8 cellular contexts compared by ENCODE assay signal in genomic region chr2:200373973-200374416, GRCh38.
DNase-seq lines count a peak whose midpoint lies in the region; ATAC-seq and TF ChIP-seq lines count a peak whose summit lies in the region.

No MANE protein-coding gene starts in this region.

- no TSS peak for BruUV-seq in Panc1 (replicated peaks; lab: Mats Ljungman, UMichigan)

- no peaks in the 10 kb centered on the region; the same call in 1 of the 2 replicates for H3K36me3 ChIP-seq in Panc1 (ENCODE audit: control insufficient read depth, insufficient read depth, low read length)

- peaks cover 80% of the 10 kb centered on the region for H3K4me1 ChIP-seq in Panc1 (ENCODE audit: control insufficient read depth, insufficient read depth, low read length)

- in situ Hi-C loops in Panc1 (cut with HindIII; ENCODE audit: low pct_unique_long_range_greater_than_20kb, low sequenced_read_pairs) = no loop called here

- H3K9me3 ChIP-seq in Panc1 (ENCODE audit: control insufficient read depth, insufficient read depth, low read depth, low read length) = no peaks in the 10 kb centered on the region

- H3K27me3 ChIP-seq in Panc1 (ENCODE audit: control insufficient read depth, insufficient read depth, low read length) = no peaks in the 10 kb centered on the region

- POLR2A ChIA-PET in Panc1 (lab: Charles Lee) = no interaction called here

- CTCF ChIA-PET in Panc1 (lab: Charles Lee) = no interaction called here

- peak; percentile 10 for DNase-seq in NK-92 treated with Interleukin-12 subunit alpha and Interleukin-12 subunit beta, amount 100 ng/mL, for 24 hours (lab: John Stamatoyannopoulos, UW)
- DNase-seq in NK-92 (lab: John Stamatoyannopoulos, UW; ENCODE audit: unreplicated experiment) = no peak
- DNase-seq in Panc1 (ENCODE audit: low read depth, low spot score) = no peak
- DNase-seq in kidney tubule cell (ENCODE audit: low spot score) = peak; percentile 75
- no peak for DNase-seq in NCI-H1436 (lab: John Stamatoyannopoulos, UW)
- no peak for DNase-seq in NCI-H146 treated with DMSO at 0.1 percent for 48 hours (lab: John Stamatoyannopoulos, UW; ENCODE audit: unreplicated experiment)
- DNase-seq in AG08395 (ENCODE audit: low spot score) = no peak

- ATAC-seq in HG02759 (IDR thresholded peaks at IDR 0.05; ENCODE audit: unreplicated experiment) (peak; percentile 90), Panc1 (no peak)

- no peak for TF ChIP-seq CTCF in Panc1 (IDR thresholded peaks at IDR 0.05)

- intact Hi-C loops in Panc1 (cut with micrococcal nuclease; ENCODE audit: unreplicated experiment) = no loop called here

- peak overlapping the region; percentile 100 for H3K27ac ChIP-seq in Panc1 (ENCODE audit: low read length)

- peak overlapping the region; percentile 25 to 39 for H3K4me3 ChIP-seq in Panc1 (ENCODE audit: low read depth in 2 of 2, low read length in 2 of 2)

Comparison
In these comparisons a context has a peak if more than half of its experiments do, and no peak if none do; other contexts are left out.
1. DNase-seq: peak in NK-92 treated with Interleukin-12 subunit alpha and Interleukin-12 subunit beta, amount 100 ng/mL, for 24 hours (single experiment) and kidney tubule cell (single experiment); none in NK-92 (single experiment), Panc1 (single experiment), NCI-H1436 (single experiment), NCI-H146 treated with DMSO at 0.1 percent for 48 hours (single experiment) and AG08395 (single experiment).